17 cellular contexts compared by ENCODE assay signal in the genomic region with DNA sequence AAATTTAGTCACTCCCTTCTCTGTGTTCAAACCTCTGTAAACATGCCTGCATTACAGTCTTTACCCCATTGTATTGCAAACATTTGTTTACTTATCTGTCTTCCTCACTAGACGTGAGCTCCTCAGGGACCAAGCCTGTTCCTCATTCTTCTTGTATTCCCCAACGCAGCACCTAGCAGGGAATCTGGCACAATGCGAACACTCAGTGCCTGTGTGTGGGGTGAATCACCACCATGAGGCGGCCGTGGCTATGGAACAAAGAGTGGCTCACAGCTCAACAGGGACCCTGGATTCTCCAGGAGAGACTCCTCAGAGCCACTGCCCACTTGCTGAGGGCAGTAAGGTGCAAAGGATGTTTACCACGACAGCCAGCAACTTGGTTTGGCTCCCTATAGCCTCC.
A peak's percentile ranks its signal among the peaks of the same experiment; 100 is the strongest.
DNase-seq lines count a peak whose midpoint lies in the region; ATAC-seq and TF ChIP-seq lines count a peak whose summit lies in the region.
"Had no signal": no experiment of that assay in that cellular context is flagged by ENCODE, and none has a peak within 500 bp of the region (broad histone marks: within the 10 kb centered on the region; RNA-seq: fewer than 3 reads in every experiment).

No MANE protein-coding gene starts in this region.

- peak overlapping the region; percentile 51; the same call in 1 of the 2 replicates for H3K4me2 ChIP-seq in GM23338
- H3K4me2 ChIP-seq: PC-9 had no signal

- no peak overlapping the region for H3K27ac Mint-ChIP-seq in GM23338
- H3K27ac Mint-ChIP-seq in WTC11: no peak overlapping the region
- no peak overlapping the region for H3K27ac Mint-ChIP-seq in T-cell
- H3K27ac Mint-ChIP-seq: HFFc6, type B pancreatic cell had no signal

- CTCF ChIA-PET in WTC11 (lab: Charles Lee) (interaction anchor here (0.6 to 1.4 kb wide), 4 partner anchors 38 to 344 kb away, joined by 3 to 5 read pairs (median 3); no protein-coding TSS in a partner anchor), T-cell (lab: Charles Lee) (no interaction called here)

- peaks cover 15% of the 10 kb centered on the region; the same call in 1 of the 2 replicates for H3K9me2 ChIP-seq in GM23338 (ENCODE audit: insufficient read depth)

- H3K4me3 ChIP-seq in GM23338: no peak overlapping the region
- H3K4me3 ChIP-seq in esophagus muscularis mucosa: no peak overlapping the region
- H3K4me3 ChIP-seq: esophagus squamous epithelium, PC-9 had no signal

- H3K36me3 Mint-ChIP-seq in GM23338 (ENCODE audit: low read depth) (no peaks in the 10 kb centered on the region), WTC11 (no peaks in the 10 kb centered on the region), T-cell (no peaks in the 10 kb centered on the region)
- H3K36me3 Mint-ChIP-seq: type B pancreatic cell had no signal

- H3K27me3 Mint-ChIP-seq in GM23338 (ENCODE audit: insufficient read depth, low read depth, poor library complexity) (peaks cover 9% of the 10 kb centered on the region), WTC11 (ENCODE audit: low read depth) (no peaks in the 10 kb centered on the region), T-cell (peaks cover 30 to 49% of the 10 kb centered on the region in 2 donors)

- H3F3A ChIP-seq in GM23338 (replicated peaks; ENCODE audit: low read depth): no peaks in the 10 kb centered on the region

- no peaks in the 10 kb centered on the region for H3K79me2 ChIP-seq in GM23338 (replicated peaks; ENCODE audit: insufficient read depth)

- no peaks in the 10 kb centered on the region for H3K9me3 Mint-ChIP-seq in GM23338
- H3K9me3 Mint-ChIP-seq in WTC11: peaks cover 5% of the 10 kb centered on the region
- no peaks in the 10 kb centered on the region for H3K9me3 Mint-ChIP-seq in T-cell
- H3K9me3 Mint-ChIP-seq: HFFc6, type B pancreatic cell had no signal

- no peaks in the 10 kb centered on the region for H3K36me3 ChIP-seq in GM23338 (ENCODE audit: insufficient read depth)
- no peaks in the 10 kb centered on the region for H3K36me3 ChIP-seq in esophagus muscularis mucosa
- H3K36me3 ChIP-seq: esophagus squamous epithelium had no signal

- ATAC-seq in GM23338 (peak; percentile 44), WTC11 (peak; percentile 31), T-cell (replicated peaks in 1 of 4) (no peak), HG02571 (IDR thresholded peaks at IDR 0.05; ENCODE audit: unreplicated experiment) (no peak)

- TF ChIP-seq CTCF in GM23338 (conservative IDR thresholded peaks at IDR 0.05; ENCODE audit: low read depth in 2 of 2): no peak
- no peak for TF ChIP-seq CTCF in WTC11 (IDR thresholded peaks at IDR 0.05)
- TF ChIP-seq CTCF in esophagus muscularis mucosa (IDR thresholded peaks at IDR 0.05): no peak

- H3K27ac ChIP-seq in GM23338 (ENCODE audit: low read depth) (no peak overlapping the region), esophagus muscularis mucosa (replicated peaks in 1 of 4) (no peak overlapping the region)
- H3K27ac ChIP-seq: esophagus squamous epithelium, PC-9 had no signal

- H2AFZ ChIP-seq in GM23338: peak overlapping the region; percentile 63; the same call in 1 of the 2 replicates
- H2AFZ ChIP-seq: PC-9 had no signal

- intact Hi-C loops in esophagus muscularis mucosa (cut with DNase I): no loop called here

- no peaks in the 10 kb centered on the region for H3K9me3 ChIP-seq in esophagus muscularis mucosa
- H3K9me3 ChIP-seq: esophagus squamous epithelium had no signal

- no peak for TF ChIP-seq POLR2A in esophagus muscularis mucosa (IDR thresholded peaks at IDR 0.05; ENCODE audit: low read depth)

- H3K4me1 Mint-ChIP-seq in GM23338 (peaks cover 37% of the 10 kb centered on the region), WTC11 (peaks cover 43% of the 10 kb centered on the region), T-cell (no peaks in the 10 kb centered on the region)

- POLR2A ChIA-PET in WTC11 (lab: Charles Lee) (no interaction called here), T-cell (lab: Charles Lee) (no interaction called here)

- no peaks in the 10 kb centered on the region for H3K27me3 ChIP-seq in GM23338 (ENCODE audit: insufficient read depth)
- H3K27me3 ChIP-seq in esophagus muscularis mucosa: no peaks in the 10 kb centered on the region

- no peak for TF ChIP-seq EP300 in esophagus muscularis mucosa (IDR thresholded peaks at IDR 0.05)

- no peaks in the 10 kb centered on the region for H4K20me1 ChIP-seq in GM23338 (replicated peaks; ENCODE audit: insufficient read depth)

- DNase-seq in COR-L47 (lab: John Stamatoyannopoulos, UW) (peak; percentile 16), GM23338 (ENCODE audit: low spot score) (peak; percentile 41), WTC11 (ENCODE audit: low spot score) (no peak), islet precursor cell (peak; percentile 65), T-cell (no peak), mesenteric fat pad (ENCODE audit: low spot score) (no peak), esophagus muscularis mucosa (ENCODE audit: extremely low spot score) (no peak)
- DNase-seq: activated gamma-delta T cell; activated T-cell treated with anti-CD3 and anti-CD28 coated beads, Interleukin-2, amount 50 U/mL, for 1 hour; esophagus squamous epithelium; HFFc6; IMR-90; PC-9; small intestine; stimulated activated CD4-positive, alpha-beta T cell treated with anti-CD3 and anti-CD28 coated beads, Interleukin-2, amount 100 ng/mL, for 24 hours had no signal

- 58% methylated on average over 6 of the region's 6 CpGs for WGBS in esophagus muscularis mucosa

- H3K4me3 Mint-ChIP-seq in GM23338 (no peak overlapping the region), WTC11 (no peak overlapping the region), T-cell (no peak overlapping the region)
- H3K4me3 Mint-ChIP-seq: HFFc6, type B pancreatic cell had no signal

- H3K4me1 ChIP-seq in GM23338 (ENCODE audit: insufficient read depth): peaks cover 19% of the 10 kb centered on the region; the same call in 1 of the 2 replicates
- peaks cover 17 to 31% (median 22%) of the 10 kb centered on the region in 4 donors for H3K4me1 ChIP-seq in esophagus muscularis mucosa
- H3K4me1 ChIP-seq: esophagus squamous epithelium had no signal

TF ChIP-seq in GM23338, 12 proteins besides CTCF, POLR2A, EP300 and RAD21 (continues in another document):
- TF ChIP-seq CREB1 (CRISPR knock-in tag; IDR thresholded peaks at IDR 0.05; ENCODE audit: low read depth) (no peak), NANOG (IDR thresholded peaks at IDR 0.05; ENCODE audit: borderline replicate concordance) (no peak), POLR2AphosphoS5 (IDR thresholded peaks at IDR 0.05; ENCODE audit: low read depth) (no peak)

TF ChIP-seq in WTC11, 78 proteins besides CTCF, POLR2A, EP300 and RAD21 (continues in another document):
- TF ChIP-seq, protein P1, sequence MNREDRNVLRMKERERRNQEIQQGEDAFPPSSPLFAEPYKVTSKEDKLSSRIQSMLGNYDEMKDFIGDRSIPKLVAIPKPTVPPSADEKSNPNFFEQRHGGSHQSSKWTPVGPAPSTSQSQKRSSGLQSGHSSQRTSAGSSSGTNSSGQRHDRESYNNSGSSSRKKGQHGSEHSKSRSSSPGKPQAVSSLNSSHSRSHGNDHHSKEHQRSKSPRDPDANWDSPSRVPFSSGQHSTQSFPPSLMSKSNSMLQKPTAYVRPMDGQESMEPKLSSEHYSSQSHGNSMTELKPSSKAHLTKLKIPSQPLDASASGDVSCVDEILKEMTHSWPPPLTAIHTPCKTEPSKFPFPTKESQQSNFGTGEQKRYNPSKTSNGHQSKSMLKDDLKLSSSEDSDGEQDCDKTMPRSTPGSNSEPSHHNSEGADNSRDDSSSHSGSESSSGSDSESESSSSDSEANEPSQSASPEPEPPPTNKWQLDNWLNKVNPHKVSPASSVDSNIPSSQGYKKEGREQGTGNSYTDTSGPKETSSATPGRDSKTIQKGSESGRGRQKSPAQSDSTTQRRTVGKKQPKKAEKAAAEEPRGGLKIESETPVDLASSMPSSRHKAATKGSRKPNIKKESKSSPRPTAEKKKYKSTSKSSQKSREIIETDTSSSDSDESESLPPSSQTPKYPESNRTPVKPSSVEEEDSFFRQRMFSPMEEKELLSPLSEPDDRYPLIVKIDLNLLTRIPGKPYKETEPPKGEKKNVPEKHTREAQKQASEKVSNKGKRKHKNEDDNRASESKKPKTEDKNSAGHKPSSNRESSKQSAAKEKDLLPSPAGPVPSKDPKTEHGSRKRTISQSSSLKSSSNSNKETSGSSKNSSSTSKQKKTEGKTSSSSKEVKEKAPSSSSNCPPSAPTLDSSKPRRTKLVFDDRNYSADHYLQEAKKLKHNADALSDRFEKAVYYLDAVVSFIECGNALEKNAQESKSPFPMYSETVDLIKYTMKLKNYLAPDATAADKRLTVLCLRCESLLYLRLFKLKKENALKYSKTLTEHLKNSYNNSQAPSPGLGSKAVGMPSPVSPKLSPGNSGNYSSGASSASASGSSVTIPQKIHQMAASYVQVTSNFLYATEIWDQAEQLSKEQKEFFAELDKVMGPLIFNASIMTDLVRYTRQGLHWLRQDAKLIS (CRISPR knock-in tag; IDR thresholded peaks at IDR 0.05; ENCODE audit: borderline replicate concordance): no peak
- no peak for TF ChIP-seq RELA (CRISPR knock-in tag; IDR thresholded peaks at IDR 0.05; ENCODE audit: borderline replicate concordance)
- TF ChIP-seq NR3C1 (CRISPR knock-in tag; conservative IDR thresholded peaks at IDR 0.05; ENCODE audit: low read depth): no peak
- TF ChIP-seq ZBTB21 (CRISPR knock-in tag; IDR thresholded peaks at IDR 0.05; ENCODE audit: borderline replicate concordance): no peak
- no peak for TF ChIP-seq MXD4 (CRISPR knock-in tag; IDR thresholded peaks at IDR 0.05; ENCODE audit: borderline replicate concordance)
- TF ChIP-seq, protein P2, sequence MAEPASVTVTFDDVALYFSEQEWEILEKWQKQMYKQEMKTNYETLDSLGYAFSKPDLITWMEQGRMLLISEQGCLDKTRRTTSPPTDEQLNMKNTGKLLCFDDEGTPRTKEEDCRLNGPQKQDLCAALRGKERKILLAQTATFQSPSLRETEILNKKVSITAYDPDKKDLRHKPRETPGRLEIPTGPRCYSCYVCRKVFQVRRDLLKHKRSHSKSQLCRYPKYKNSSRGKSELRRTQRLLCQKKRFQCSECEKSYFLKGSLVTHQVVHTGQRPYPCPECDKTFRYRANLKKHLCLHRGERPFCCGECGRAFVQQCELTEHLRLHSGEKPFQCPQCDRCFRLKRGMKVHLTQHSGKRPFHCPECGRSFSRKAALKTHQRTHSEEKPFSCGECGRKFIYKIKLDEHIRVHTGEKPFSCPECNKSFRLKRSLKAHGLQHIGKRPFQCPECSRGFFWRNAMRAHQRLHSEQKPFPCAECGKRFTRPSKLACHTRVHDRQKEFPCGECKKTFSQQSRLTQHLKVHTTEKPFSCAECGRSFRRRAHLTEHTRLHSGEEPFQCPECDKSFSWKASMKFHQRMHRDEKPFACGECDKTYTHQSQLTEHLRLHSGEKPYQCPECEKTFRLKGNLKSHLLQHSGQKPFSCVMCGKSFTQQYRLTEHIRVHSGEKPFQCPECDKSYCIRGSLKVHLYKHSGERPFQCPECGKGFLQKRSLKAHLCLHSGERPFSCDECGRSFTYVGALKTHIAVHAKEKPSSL (CRISPR knock-in tag; conservative IDR thresholded peaks at IDR 0.05): no peak
- TF ChIP-seq ZNF423 (CRISPR knock-in tag; IDR thresholded peaks at IDR 0.05): no peak

Comparison
In these comparisons a context has a peak if more than half of its experiments do, and no peak if none do; other contexts are left out.
1. DNase-seq: peak in COR-L47 (single experiment), GM23338 (single experiment) and islet precursor cell (single experiment); none in WTC11 (single experiment), T-cell (0 of 34), mesenteric fat pad (single experiment) and esophagus muscularis mucosa (single experiment).
2. ATAC-seq: peak in GM23338 (single experiment) and WTC11 (single experiment); none in T-cell (0 of 4) and HG02571 (single experiment).